Comparison of ENCODE assay signal across 8 cellular contexts in genomic region chr13:50755862-50756685, GRCh38.
DNase-seq lines count a peak whose midpoint lies in the region; FAIRE-seq and TF ChIP-seq lines count a peak whose summit lies in the region.
"Not testable (repeated sequence)": the region's sequence is repeated elsewhere in the genome, so short reads cannot be mapped to it uniquely, and the experiment has no call there.

No MANE protein-coding gene starts in this region.

- intact Hi-C loops in transverse colon (cut with DNase I; ENCODE audit: low total_unique reads) = not testable (repeated sequence)

- TF ChIP-seq POLR2A in transverse colon (IDR thresholded peaks at IDR 0.05) = not testable (repeated sequence)

- H3K79me2 ChIP-seq in mesendoderm (ENCODE audit: control insufficient read depth, insufficient read depth, low read length) = not testable (repeated sequence)

- H3K56ac ChIP-seq in mesendoderm (ENCODE audit: low read length) = peak overlapping the region; percentile 7

- not testable (repeated sequence) for H3K79me1 ChIP-seq in mesendoderm (ENCODE audit: low read length)

- in situ Hi-C loops in transverse colon (cut with MboI; ENCODE audit: low pct_ligation_motif_present in 1 of 4, low pct_unique_long_range_greater_than_20kb in 1 of 4, low sequenced_read_pairs in 3 of 4) = not testable (repeated sequence)

- H2AK5ac ChIP-seq in mesendoderm (ENCODE audit: low read length) = not testable (repeated sequence)

- not testable (repeated sequence) for H2BK15ac ChIP-seq in mesendoderm (replicated peaks; ENCODE audit: low read depth)

- H3K27ac ChIP-seq in KOPT-K1 (ENCODE audit: low read depth, low read length, poor library complexity, severe bottlenecking) = peak overlapping the region; percentile 33
- not testable (repeated sequence) for H3K27ac ChIP-seq in mesendoderm (ENCODE audit: low read depth, low read length); transverse colon

- not testable (repeated sequence) for H3K23ac ChIP-seq in mesendoderm (ENCODE audit: low read length)

- no CpG with 5 or more reads among the region's 8 CpGs for WGBS in mesendoderm (ENCODE audit: extremely low coverage, insufficient coverage, low lambda C conversion rate)
- WGBS in transverse colon (ENCODE audit: low coverage in 1 of 2), 2 donors = 83% methylated on average over 8 of the region's 8 CpGs; no CpG with 5 or more reads in 1 of the 2 donors

- H3K4ac ChIP-seq in mesendoderm (ENCODE audit: low read depth, low read length) = not testable (repeated sequence)

- DNase-seq in Daoy (ENCODE audit: low read depth) (peak; percentile 3), NCI-H1694 treated with DMSO at 0.1 percent for 48 hours (lab: John Stamatoyannopoulos, UW) (peak; percentile 43), NCI-H524 (lab: John Stamatoyannopoulos, UW) (peak; percentile 32 to 73), SHP77 treated with DMSO at 0.1 percent for 48 hours (lab: John Stamatoyannopoulos, UW) (peak; percentile 61), bronchial epithelial cell (ENCODE audit: low read depth) (peak; percentile 96), mesendoderm (peak; percentile 11), transverse colon (peak; percentile 74)

- not testable (repeated sequence) for H3K18ac ChIP-seq in mesendoderm (ENCODE audit: low read length)

- not testable (repeated sequence) for H3K27me3 ChIP-seq in bronchial epithelial cell (ENCODE audit: control insufficient read depth, insufficient read depth, low read length); mesendoderm (ENCODE audit: insufficient read depth, low read length, poor library complexity); transverse colon

- not testable (repeated sequence) for H3K9ac ChIP-seq in mesendoderm (ENCODE audit: low read length)

- H3K4me1 ChIP-seq in mesendoderm (ENCODE audit: control insufficient read depth, low read depth, low read length); transverse colon: not testable (repeated sequence)

- H3K4me3 ChIP-seq in bronchial epithelial cell (ENCODE audit: low read depth, low read length); mesendoderm (ENCODE audit: low read length); transverse colon: not testable (repeated sequence)

- not testable (repeated sequence) for TF ChIP-seq CTCF in bronchial epithelial cell (IDR thresholded peaks at IDR 0.05; ENCODE audit: insufficient read depth, low read length, severe bottlenecking); transverse colon (IDR thresholded peaks at IDR 0.05)

- peak; percentile 55 for FAIRE-seq in bronchial epithelial cell (lab: Jason Lieb, UNC)

- not testable (repeated sequence) for H4K8ac ChIP-seq in mesendoderm (ENCODE audit: low read depth, low read length)

- not testable (repeated sequence) for H3K36me3 ChIP-seq in KOPT-K1 (ENCODE audit: insufficient read depth, low read length); bronchial epithelial cell (ENCODE audit: control insufficient read depth, insufficient read depth, low read length); mesendoderm (ENCODE audit: control insufficient read depth, insufficient read depth, low read length); transverse colon

- not testable (repeated sequence) for H3K9me3 ChIP-seq in KOPT-K1 (ENCODE audit: insufficient read depth, low read length, poor library complexity, severe bottlenecking); transverse colon

- not testable (repeated sequence) for H4K5ac ChIP-seq in mesendoderm (ENCODE audit: low read length)

- H2BK120ac ChIP-seq in mesendoderm (ENCODE audit: low read depth, low read length) = not testable (repeated sequence)

- not testable (repeated sequence) for H2BK5ac ChIP-seq in mesendoderm (ENCODE audit: low read length)

- not testable (repeated sequence) for TF ChIP-seq EP300 in transverse colon (IDR thresholded peaks at IDR 0.05; ENCODE audit: low read depth)

- H3K4me2 ChIP-seq in mesendoderm (ENCODE audit: low read length) = not testable (repeated sequence)

Comparison
In these comparisons a context has a peak if more than half of its experiments do, and no peak if none do; other contexts are left out.
1. DNase-seq: peak in every context shown above with its lines; median percentile 96 in bronchial epithelial cell; 74 in transverse colon; 61 in SHP77 treated with DMSO at 0.1 percent for 48 hours; 52 in NCI-H524; 43 in NCI-H1694 treated with DMSO at 0.1 percent for 48 hours; 11 in mesendoderm; 3 in Daoy.